In the genomic region with DNA sequence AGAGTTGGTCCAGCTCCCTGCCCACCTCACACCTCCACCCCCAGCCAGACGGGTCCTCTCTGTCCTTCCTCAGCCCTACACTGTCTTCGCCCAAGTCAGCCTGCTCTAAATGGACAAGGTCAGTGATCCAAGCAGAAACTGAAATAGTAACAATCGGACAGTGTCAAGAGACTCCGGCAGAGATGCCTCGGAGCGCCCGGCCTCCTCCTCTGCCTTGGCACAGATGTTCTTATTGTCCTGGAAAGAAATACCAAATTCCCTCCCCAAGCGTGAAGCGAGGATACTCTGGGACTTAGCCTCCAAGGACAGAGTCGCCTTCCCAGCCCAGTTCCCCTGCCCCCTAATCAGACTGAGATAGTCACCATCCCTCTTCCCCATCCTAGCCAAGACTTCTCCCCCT, we compare ENCODE assay signal across 11 cellular contexts.
"Had no signal": no experiment of that assay in that cellular context is flagged by ENCODE, and none has a peak within 500 bp of the region (broad histone marks: within the 10 kb centered on the region; RNA-seq: fewer than 3 reads in every experiment).

No MANE protein-coding gene starts in this region.

- H3K27ac Mint-ChIP-seq: activated naive CD4-positive, alpha-beta T cell treated with anti-CD3 and anti-CD28 coated beads, Interleukin-2, amount 10 ng/mL, durations not matched to agents 7 days and 5 days; activated T-helper 17 cell treated with anti-CD3 and anti-CD28 coated beads, Interleukin-2, amount 50 U/mL, for 72 hours had no signal

- H3K4me1 ChIP-seq: breast epithelium, gastrocnemius medialis, stomach, tibial artery, vagina had no signal

- H3K9me3 Mint-ChIP-seq: activated naive CD4-positive, alpha-beta T cell treated with anti-CD3 and anti-CD28 coated beads, Interleukin-2, amount 10 ng/mL, durations not matched to agents 7 days and 5 days; activated T-helper 17 cell treated with anti-CD3 and anti-CD28 coated beads, Interleukin-2, amount 50 U/mL, for 72 hours had no signal

- H3K27me3 ChIP-seq: gastrocnemius medialis, stomach, tibial artery, vagina had no signal

- H3K27ac ChIP-seq: gastrocnemius medialis, stomach, tibial artery, vagina, VCaP had no signal

- H3K9me3 ChIP-seq: breast epithelium, gastrocnemius medialis, stomach, tibial artery, vagina had no signal

- DNase-seq: activated CD4-positive, alpha-beta T cell treated with anti-CD3 and anti-CD28 coated beads for 4 hours; activated naive CD4-positive, alpha-beta T cell treated with anti-CD3 and anti-CD28 coated beads, Interleukin-2, amount 10 ng/mL, durations not matched to agents 7 days and 5 days; gastrocnemius medialis; small intestine; stomach; T-helper 9 cell; tibial artery had no signal

- H3K4me1 Mint-ChIP-seq: activated T-helper 17 cell treated with anti-CD3 and anti-CD28 coated beads, Interleukin-2, amount 50 U/mL, for 72 hours had no signal

- H3K27me3 Mint-ChIP-seq: activated T-helper 17 cell treated with anti-CD3 and anti-CD28 coated beads, Interleukin-2, amount 50 U/mL, for 72 hours had no signal
